1 cellular context compared by ENCODE assay signal in genomic region chr17:8222630-8223355, GRCh38.
TF ChIP-seq lines count a peak whose summit lies in the region.

No MANE protein-coding gene starts in this region.

TF ChIP-seq in HCT116, 20 proteins besides CTCF, POLR2A, EP300 and RAD21 (continued from another document):
- TF ChIP-seq, protein P1, sequence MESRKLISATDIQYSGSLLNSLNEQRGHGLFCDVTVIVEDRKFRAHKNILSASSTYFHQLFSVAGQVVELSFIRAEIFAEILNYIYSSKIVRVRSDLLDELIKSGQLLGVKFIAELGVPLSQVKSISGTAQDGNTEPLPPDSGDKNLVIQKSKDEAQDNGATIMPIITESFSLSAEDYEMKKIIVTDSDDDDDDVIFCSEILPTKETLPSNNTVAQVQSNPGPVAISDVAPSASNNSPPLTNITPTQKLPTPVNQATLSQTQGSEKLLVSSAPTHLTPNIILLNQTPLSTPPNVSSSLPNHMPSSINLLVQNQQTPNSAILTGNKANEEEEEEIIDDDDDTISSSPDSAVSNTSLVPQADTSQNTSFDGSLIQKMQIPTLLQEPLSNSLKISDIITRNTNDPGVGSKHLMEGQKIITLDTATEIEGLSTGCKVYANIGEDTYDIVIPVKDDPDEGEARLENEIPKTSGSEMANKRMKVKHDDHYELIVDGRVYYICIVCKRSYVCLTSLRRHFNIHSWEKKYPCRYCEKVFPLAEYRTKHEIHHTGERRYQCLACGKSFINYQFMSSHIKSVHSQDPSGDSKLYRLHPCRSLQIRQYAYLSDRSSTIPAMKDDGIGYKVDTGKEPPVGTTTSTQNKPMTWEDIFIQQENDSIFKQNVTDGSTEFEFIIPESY (IDR thresholded peaks at IDR 0.05; ENCODE audit: extremely low read depth, insufficient replicate concordance, low read length), result peak; percentile 59
- TF ChIP-seq TCF7L2 (IDR thresholded peaks at IDR 0.05; ENCODE audit: borderline replicate concordance, extremely low read depth, insufficient read depth, insufficient read length), result no peak
- no peak; the same call in 1 of the 2 replicates for TF ChIP-seq ELF1 (IDR thresholded peaks at IDR 0.05; ENCODE audit: borderline replicate concordance, low read depth)
- peak; percentile 33 for TF ChIP-seq MAX (IDR thresholded peaks at IDR 0.05)
- TF ChIP-seq SIN3A (IDR thresholded peaks at IDR 0.05; ENCODE audit: low read depth), result peak; percentile 76; the same call in 1 of the 2 replicates
- TF ChIP-seq SRF (IDR thresholded peaks at IDR 0.05; ENCODE audit: low read depth), result no peak; the same call in 1 of the 2 replicates
- peak; percentile 71; the same call in 1 of the 2 replicates for TF ChIP-seq CBX3 (IDR thresholded peaks at IDR 0.05; ENCODE audit: low read depth)
- TF ChIP-seq YY1 (IDR thresholded peaks at IDR 0.05; ENCODE audit: extremely low read depth, insufficient replicate concordance, low read depth, low read length), result peak; percentile 58
- TF ChIP-seq, protein P2, sequence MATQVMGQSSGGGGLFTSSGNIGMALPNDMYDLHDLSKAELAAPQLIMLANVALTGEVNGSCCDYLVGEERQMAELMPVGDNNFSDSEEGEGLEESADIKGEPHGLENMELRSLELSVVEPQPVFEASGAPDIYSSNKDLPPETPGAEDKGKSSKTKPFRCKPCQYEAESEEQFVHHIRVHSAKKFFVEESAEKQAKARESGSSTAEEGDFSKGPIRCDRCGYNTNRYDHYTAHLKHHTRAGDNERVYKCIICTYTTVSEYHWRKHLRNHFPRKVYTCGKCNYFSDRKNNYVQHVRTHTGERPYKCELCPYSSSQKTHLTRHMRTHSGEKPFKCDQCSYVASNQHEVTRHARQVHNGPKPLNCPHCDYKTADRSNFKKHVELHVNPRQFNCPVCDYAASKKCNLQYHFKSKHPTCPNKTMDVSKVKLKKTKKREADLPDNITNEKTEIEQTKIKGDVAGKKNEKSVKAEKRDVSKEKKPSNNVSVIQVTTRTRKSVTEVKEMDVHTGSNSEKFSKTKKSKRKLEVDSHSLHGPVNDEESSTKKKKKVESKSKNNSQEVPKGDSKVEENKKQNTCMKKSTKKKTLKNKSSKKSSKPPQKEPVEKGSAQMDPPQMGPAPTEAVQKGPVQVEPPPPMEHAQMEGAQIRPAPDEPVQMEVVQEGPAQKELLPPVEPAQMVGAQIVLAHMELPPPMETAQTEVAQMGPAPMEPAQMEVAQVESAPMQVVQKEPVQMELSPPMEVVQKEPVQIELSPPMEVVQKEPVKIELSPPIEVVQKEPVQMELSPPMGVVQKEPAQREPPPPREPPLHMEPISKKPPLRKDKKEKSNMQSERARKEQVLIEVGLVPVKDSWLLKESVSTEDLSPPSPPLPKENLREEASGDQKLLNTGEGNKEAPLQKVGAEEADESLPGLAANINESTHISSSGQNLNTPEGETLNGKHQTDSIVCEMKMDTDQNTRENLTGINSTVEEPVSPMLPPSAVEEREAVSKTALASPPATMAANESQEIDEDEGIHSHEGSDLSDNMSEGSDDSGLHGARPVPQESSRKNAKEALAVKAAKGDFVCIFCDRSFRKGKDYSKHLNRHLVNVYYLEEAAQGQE (IDR thresholded peaks at IDR 0.05; ENCODE audit: low read depth), result no peak
- peak; percentile 98 for TF ChIP-seq EGR1 (IDR thresholded peaks at IDR 0.05; ENCODE audit: low read depth)
- TF ChIP-seq, protein P3, sequence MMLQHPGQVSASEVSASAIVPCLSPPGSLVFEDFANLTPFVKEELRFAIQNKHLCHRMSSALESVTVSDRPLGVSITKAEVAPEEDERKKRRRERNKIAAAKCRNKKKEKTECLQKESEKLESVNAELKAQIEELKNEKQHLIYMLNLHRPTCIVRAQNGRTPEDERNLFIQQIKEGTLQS (IDR thresholded peaks at IDR 0.05), result peak; percentile 99
- TF ChIP-seq EZH2phosphoT487 (IDR thresholded peaks at IDR 0.05; ENCODE audit: borderline replicate concordance), result no peak
